ENCODE assay signal across 9 cellular contexts in genomic region chr2:153059338-153060052, GRCh38.
DNase-seq lines count a peak whose midpoint lies in the region; ATAC-seq and TF ChIP-seq lines count a peak whose summit lies in the region.
"Had no signal": no experiment of that assay in that cellular context is flagged by ENCODE, and none has a peak within 500 bp of the region (broad histone marks: within the 10 kb centered on the region; RNA-seq: fewer than 3 reads in every experiment).

No MANE protein-coding gene starts in this region.

- no peaks in the 10 kb centered on the region for H3K4me1 ChIP-seq in vagina

- intact Hi-C loops in vagina (cut with DNase I): no loop called here
- intact Hi-C loops in activated CD4-positive, alpha-beta memory T cell treated with anti-CD3 and anti-CD28 coated beads for 36 hours (cut with micrococcal nuclease): no loop called here

- no peak for TF ChIP-seq POLR2A in vagina (IDR thresholded peaks at IDR 0.05)

- POLR2A ChIA-PET in activated CD4-positive, alpha-beta memory T cell treated with anti-CD3 and anti-CD28 coated beads for 36 hours (lab: Charles Lee): no interaction called here

- in situ Hi-C loops in astrocyte of the cerebellum (cut with HindIII; ENCODE audit: low sequenced_read_pairs): no loop called here

- H3K27me3 Mint-ChIP-seq in mesothelial cell of epicardium (ENCODE audit: low read depth): no peaks in the 10 kb centered on the region
- H3K27me3 Mint-ChIP-seq in activated naive CD8-positive, alpha-beta T cell treated with anti-CD3 and anti-CD28 coated beads, Interleukin-2, amount 50 U/mL, for 24 hours: no peaks in the 10 kb centered on the region
- peaks cover 2% of the 10 kb centered on the region for H3K27me3 Mint-ChIP-seq in activated CD4-positive, alpha-beta memory T cell treated with anti-CD3 and anti-CD28 coated beads for 36 hours

- H3K4me1 Mint-ChIP-seq in mesothelial cell of epicardium: peaks cover 48% of the 10 kb centered on the region
- no peaks in the 10 kb centered on the region for H3K4me1 Mint-ChIP-seq in activated naive CD8-positive, alpha-beta T cell treated with anti-CD3 and anti-CD28 coated beads, Interleukin-2, amount 50 U/mL, for 24 hours
- H3K4me1 Mint-ChIP-seq in activated CD4-positive, alpha-beta memory T cell treated with anti-CD3 and anti-CD28 coated beads for 36 hours (ENCODE audit: low read depth): no peaks in the 10 kb centered on the region

- H3K27ac Mint-ChIP-seq in mesothelial cell of epicardium: peak overlapping the region; percentile 79
- no peak overlapping the region for H3K27ac Mint-ChIP-seq in activated naive CD8-positive, alpha-beta T cell treated with anti-CD3 and anti-CD28 coated beads, Interleukin-2, amount 50 U/mL, for 24 hours
- no peak overlapping the region for H3K27ac Mint-ChIP-seq in activated CD4-positive, alpha-beta memory T cell treated with anti-CD3 and anti-CD28 coated beads for 36 hours

- H3K27me3 ChIP-seq in vagina: no peaks in the 10 kb centered on the region

- H3K36me3 ChIP-seq in vagina: no peaks in the 10 kb centered on the region

- no peaks in the 10 kb centered on the region for H3K36me3 Mint-ChIP-seq in mesothelial cell of epicardium
- no peaks in the 10 kb centered on the region for H3K36me3 Mint-ChIP-seq in activated naive CD8-positive, alpha-beta T cell treated with anti-CD3 and anti-CD28 coated beads, Interleukin-2, amount 50 U/mL, for 24 hours (ENCODE audit: low read depth)
- H3K36me3 Mint-ChIP-seq in activated CD4-positive, alpha-beta memory T cell treated with anti-CD3 and anti-CD28 coated beads for 36 hours: no peaks in the 10 kb centered on the region

- H3K9me3 Mint-ChIP-seq in mesothelial cell of epicardium: peaks cover 3% of the 10 kb centered on the region
- H3K9me3 Mint-ChIP-seq in activated naive CD8-positive, alpha-beta T cell treated with anti-CD3 and anti-CD28 coated beads, Interleukin-2, amount 50 U/mL, for 24 hours: no peaks in the 10 kb centered on the region
- no peaks in the 10 kb centered on the region for H3K9me3 Mint-ChIP-seq in activated CD4-positive, alpha-beta memory T cell treated with anti-CD3 and anti-CD28 coated beads for 36 hours

- H3K4me3 Mint-ChIP-seq in mesothelial cell of epicardium: no peak overlapping the region
- H3K4me3 Mint-ChIP-seq in activated naive CD8-positive, alpha-beta T cell treated with anti-CD3 and anti-CD28 coated beads, Interleukin-2, amount 50 U/mL, for 24 hours: no peak overlapping the region
- no peak overlapping the region for H3K4me3 Mint-ChIP-seq in activated CD4-positive, alpha-beta memory T cell treated with anti-CD3 and anti-CD28 coated beads for 36 hours

- H3K4me3 ChIP-seq in astrocyte of the cerebellum (ENCODE audit: low read depth, low read length) (no peak overlapping the region), vagina (no peak overlapping the region)

- no peak for ATAC-seq in activated naive CD8-positive, alpha-beta T cell treated with anti-CD3 and anti-CD28 coated beads, Interleukin-2, amount 50 U/mL, for 24 hours
- no peak for ATAC-seq in HG03039 (IDR thresholded peaks at IDR 0.05; ENCODE audit: unreplicated experiment)

- DNase-seq in ELF-1 (ENCODE audit: low read depth, low spot score) (peak; percentile 67), M059J (ENCODE audit: low read depth) (peak; percentile 79), astrocyte of the cerebellum (ENCODE audit: low read depth) (peak; percentile 47), mesothelial cell of epicardium (ENCODE audit: low spot score in 2 of 2, unreplicated experiment in 2 of 2) (no peak), vagina (ENCODE audit: extremely low spot score in 2 of 2) (no peak)
- DNase-seq in activated naive CD8-positive, alpha-beta T cell treated with anti-CD3 and anti-CD28 coated beads, Interleukin-2, amount 50 U/mL, for 24 hours: no peak
- DNase-seq in activated CD4-positive, alpha-beta memory T cell treated with anti-CD3 and anti-CD28 coated beads for 36 hours: no peak
- DNase-seq: KBM-7 had no signal

- no peak overlapping the region for H3K27ac ChIP-seq in vagina

- TF ChIP-seq CTCF in astrocyte of the cerebellum (IDR thresholded peaks at IDR 0.05; ENCODE audit: low read depth, low read length, missing control alignments) (no peak), mesothelial cell of epicardium (IDR thresholded peaks at IDR 0.05; ENCODE audit: unreplicated experiment) (no peak), vagina (IDR thresholded peaks at IDR 0.05) (no peak)

- CTCF ChIA-PET in activated CD4-positive, alpha-beta memory T cell treated with anti-CD3 and anti-CD28 coated beads for 36 hours (lab: Charles Lee): no interaction called here

- no peaks in the 10 kb centered on the region for H3K9me3 ChIP-seq in vagina

Comparison
In these comparisons a context has a peak if more than half of its experiments do, and no peak if none do; other contexts are left out.
1. DNase-seq: peak in ELF-1 (single experiment), M059J (single experiment) and astrocyte of the cerebellum (single experiment); none in mesothelial cell of epicardium (0 of 2), activated naive CD8-positive, alpha-beta T cell treated with anti-CD3 and anti-CD28 coated beads, Interleukin-2, amount 50 U/mL, for 24 hours (single experiment), vagina (0 of 2) and activated CD4-positive, alpha-beta memory T cell treated with anti-CD3 and anti-CD28 coated beads for 36 hours (single experiment).